11 cellular contexts compared by ENCODE assay signal in genomic region chr7:135971366-135971725, GRCh38. TPM values are rescaled to one million over a fixed set of nuclear protein-coding genes. Genes with fewer than 3 reads are reported as not detected.
DNase-seq lines count a peak whose midpoint lies in the region; ATAC-seq and TF ChIP-seq lines count a peak whose summit lies in the region.
"Had no signal": no experiment of that assay in that cellular context is flagged by ENCODE, and none has a peak within 500 bp of the region (broad histone marks: within the 10 kb centered on the region; RNA-seq: fewer than 3 reads in every experiment).

No MANE protein-coding gene starts in this region.

- DNase-seq in cardiac muscle cell (ENCODE audit: low read depth in 1 of 2, low spot score in 1 of 2) (no peak), Right ventricle myocardium superior (no peak), MV-4-11 (lab: John Stamatoyannopoulos, UW) (peak; percentile 58), upper lobe of left lung (no peak), NCI-H526 (lab: John Stamatoyannopoulos, UW) (no peak)
- no peak for DNase-seq in activated CD8-positive, alpha-beta memory T cell treated with anti-CD3 and anti-CD28 coated beads for 24 hours
- DNase-seq: activated CD8-positive, alpha-beta memory T cell treated with anti-CD3 and anti-CD28 coated beads, Interleukin-2, amount 50 U/mL, for 4 hours had no signal

- H3K4me1 ChIP-seq in cardiac muscle cell (ENCODE audit: low read depth) (peaks cover 62% of the 10 kb centered on the region), upper lobe of left lung (peaks cover 39 to 46% (median 41%) of the 10 kb centered on the region in 4 donors)

- ATAC-seq in Right ventricle myocardium superior (ENCODE audit: poor library complexity) (no peak), HG02885 (IDR thresholded peaks at IDR 0.05; ENCODE audit: poor library complexity, unreplicated experiment) (peak; percentile 15), upper lobe of left lung (ENCODE audit: low FRiP score in 2 of 2) (peak in 1 of 2 donors; percentile 32), HG03045 (IDR thresholded peaks at IDR 0.05; ENCODE audit: unreplicated experiment) (no peak)

- TF ChIP-seq CTCF in cardiac muscle cell (IDR thresholded peaks at IDR 0.05; ENCODE audit: low read depth, low read length) (no peak), upper lobe of left lung (IDR thresholded peaks at IDR 0.05) (no peak)

- TF ChIP-seq POLR2A in upper lobe of left lung (IDR thresholded peaks at IDR 0.05), result no peak

- no peak overlapping the region for H3K4me3 ChIP-seq in cardiac muscle cell
- no peak overlapping the region for H3K4me3 ChIP-seq in upper lobe of left lung
- H3K4me3 ChIP-seq: neural progenitor cell, tibial nerve had no signal

- TF ChIP-seq EP300 in upper lobe of left lung (IDR thresholded peaks at IDR 0.05), result no peak

- intact Hi-C loops in Right ventricle myocardium superior (cut with DNase I), result no loop called here

- no peaks in the 10 kb centered on the region for H3K9me3 ChIP-seq in cardiac muscle cell (ENCODE audit: low read depth)
- H3K9me3 ChIP-seq in upper lobe of left lung, result no peaks in the 10 kb centered on the region
- H3K9me3 ChIP-seq: tibial nerve had no signal

- H3K27ac ChIP-seq in cardiac muscle cell, result peak overlapping the region; percentile 55
- peak overlapping the region; percentile 11 to 75 (median 44) for H3K27ac ChIP-seq in upper lobe of left lung
- H3K27ac ChIP-seq: neural progenitor cell had no signal

- no peaks in the 10 kb centered on the region for H3K27me3 ChIP-seq in cardiac muscle cell
- H3K27me3 ChIP-seq in upper lobe of left lung, result no peaks in the 10 kb centered on the region
- H3K27me3 ChIP-seq: neural progenitor cell, tibial nerve had no signal

- H3K36me3 ChIP-seq in cardiac muscle cell (peaks cover 7% of the 10 kb centered on the region), upper lobe of left lung (peaks cover 0 to 8% (median 0%) of the 10 kb centered on the region in 4 donors)
- H3K36me3 ChIP-seq: neural progenitor cell had no signal

RNA-seq across cellular contexts. Expression of gene MTPN, which starts 5.8 kb away (rescaled TPM):
- total RNA-seq in cardiac muscle cell, result 110 and 141 TPM in 2 replicates
- polyA plus RNA-seq in cardiac muscle cell, result 79.0 and 86.1 TPM in 2 replicates
- 54.9 TPM for total RNA-seq in Right ventricle myocardium superior
- total RNA-seq in upper lobe of left lung, result 100 to 1,000 TPM in 2 of 6 donors, 10 to 100 TPM in 4; 34.2 to 145 (median 87.3) TPM
